ENCODE assay signal across 25 cellular contexts in genomic region chr16:19110537-19111391, GRCh38. TPM values are rescaled to one million over a fixed set of nuclear protein-coding genes. Genes with fewer than 3 reads are reported as not detected.
DNase-seq lines count a peak whose midpoint lies in the region; ATAC-seq, FAIRE-seq and TF ChIP-seq lines count a peak whose summit lies in the region.
"Had no signal": no experiment of that assay in that cellular context is flagged by ENCODE, and none has a peak within 500 bp of the region (broad histone marks: within the 10 kb centered on the region; RNA-seq: fewer than 3 reads in every experiment).

No MANE protein-coding gene starts in this region.

- TF ChIP-seq RAD21 in A549 (conservative IDR thresholded peaks at IDR 0.05 in 1 of 2, IDR thresholded peaks at IDR 0.05 in 1 of 2): no peak

- H3K27me3 Mint-ChIP-seq in chondrocyte (ENCODE audit: low read depth): no peaks in the 10 kb centered on the region
- peaks cover 17% of the 10 kb centered on the region for H3K27me3 Mint-ChIP-seq in activated naive CD8-positive, alpha-beta T cell treated with anti-CD3 and anti-CD28 coated beads, Interleukin-2, amount 50 U/mL, for 24 hours

- H3K4me2 ChIP-seq in A549 (peak overlapping the region; percentile 52), PC-3 (ENCODE audit: low read length) (no peak overlapping the region)

- BruUV-seq in PC-3 (replicated peaks; lab: Mats Ljungman, UMichigan): no TSS peak

- H3K4me3 ChIP-seq in A549: no peak overlapping the region
- H3K4me3 ChIP-seq in PC-3 (ENCODE audit: low read length): no peak overlapping the region
- H3K4me3 ChIP-seq in mucosa of stomach (ENCODE audit: low read length): no peak overlapping the region

- CTCF ChIA-PET in A549 (lab: Yijun Ruan, JAX): interaction anchor here (1.2 to 12.5 kb wide), 2 partner anchors 14 to 24 kb away, joined by 4 to 114 read pairs; no protein-coding TSS in a partner anchor
- CTCF ChIA-PET in PC-3 (lab: Charles Lee): no interaction called here

- no peak for TF ChIP-seq CTCF in A549 (IDR thresholded peaks at IDR 0.05)
- TF ChIP-seq CTCF in PC-3 (conservative IDR thresholded peaks at IDR 0.05; ENCODE audit: low read depth, low read length): no peak
- TF ChIP-seq CTCF in chondrocyte (IDR thresholded peaks at IDR 0.05): no peak

- TF ChIP-seq POLR2A in A549 (IDR thresholded peaks at IDR 0.05; ENCODE audit: low read length): no peak

- no peaks in the 10 kb centered on the region for H3K9me3 Mint-ChIP-seq in chondrocyte (ENCODE audit: low read depth)
- no peaks in the 10 kb centered on the region for H3K9me3 Mint-ChIP-seq in activated naive CD8-positive, alpha-beta T cell treated with anti-CD3 and anti-CD28 coated beads, Interleukin-2, amount 50 U/mL, for 24 hours
- H3K9me3 Mint-ChIP-seq: CD8-positive, alpha-beta memory T cell had no signal

- H4K20me1 ChIP-seq in PC-3 (ENCODE audit: low read length): peaks cover 10% of the 10 kb centered on the region; the same call in 1 of the 2 replicates

- no peaks in the 10 kb centered on the region for H3K9me2 ChIP-seq in PC-3 (replicated peaks; ENCODE audit: low read length)

- H2AFZ ChIP-seq in PC-3 (ENCODE audit: low read length): no peak overlapping the region

- no peak for TF ChIP-seq EP300 in A549 (IDR thresholded peaks at IDR 0.05)

- no peaks in the 10 kb centered on the region for H3F3A ChIP-seq in PC-3 (ENCODE audit: low read length, unreplicated experiment)

- DNase-seq in A549 (ENCODE audit: low read depth in 1 of 2, low spot score in 1 of 2): peak in 1 of 2 experiments; percentile 38
- DNase-seq in PC-3: no peak
- no peak for DNase-seq in chondrocyte (ENCODE audit: low spot score)
- DNase-seq in inferior parietal cortex (ENCODE audit: extremely low spot score): no peak
- DNase-seq in NCI-H2081 treated with DMSO at 0.1 percent for 48 hours (lab: John Stamatoyannopoulos, UW): no peak
- DNase-seq in urothelium cell line (ENCODE audit: low spot score): no peak
- DNase-seq in activated naive CD8-positive, alpha-beta T cell treated with anti-CD3 and anti-CD28 coated beads, Interleukin-2, amount 50 U/mL, for 24 hours: no peak
- DNase-seq: 8988T; AML-193; C1 segment of cervical spinal cord; CD8-positive, alpha-beta memory T cell; DMS53; EL; GF-D8; NCI-H1092 treated with DMSO at 0.1 percent for 48 hours; NCI-H1436 treated with DMSO at 0.1 percent for 48 hours; NCI-H2029; NCI-H2171; NCI-H524 treated with DMSO at 0.1 percent for 48 hours; NCI-H82; Right ventricle myocardium superior had no signal

- peak overlapping the region in 1 of 2 experiments; percentile 61; a peak in 4 of 6 replicates for H3K27ac ChIP-seq in A549
- peak overlapping the region; percentile 32; the same call in 1 of the 2 replicates for H3K27ac ChIP-seq in PC-3 (ENCODE audit: low read length)

- H3K4me1 ChIP-seq in A549: peaks cover 59% of the 10 kb centered on the region
- H3K4me1 ChIP-seq in PC-3 (ENCODE audit: insufficient read depth, low read length): peaks cover 40% of the 10 kb centered on the region
- peaks cover 61% of the 10 kb centered on the region for H3K4me1 ChIP-seq in mucosa of stomach (ENCODE audit: control insufficient read depth, insufficient read depth, low read length)

- WGBS in A549 (ENCODE audit: missing lambda C conversion rate): 66% methylated on average over 5 of the region's 5 CpGs

- FAIRE-seq in A549 (lab: Jason Lieb, UNC): no peak
- no peak for FAIRE-seq in urothelium cell line (lab: Jason Lieb, UNC)
- FAIRE-seq: H1 had no signal

- H3K9me3 ChIP-seq in A549 (no peaks in the 10 kb centered on the region), PC-3 (ENCODE audit: low read length) (no peaks in the 10 kb centered on the region), mucosa of stomach (ENCODE audit: control insufficient read depth, low read length) (no peaks in the 10 kb centered on the region)

- peak overlapping the region; percentile 49 for H3K27ac Mint-ChIP-seq in chondrocyte (ENCODE audit: unreplicated experiment)
- H3K27ac Mint-ChIP-seq in activated naive CD8-positive, alpha-beta T cell treated with anti-CD3 and anti-CD28 coated beads, Interleukin-2, amount 50 U/mL, for 24 hours: no peak overlapping the region

- intact Hi-C loops in PC-3 (cut with micrococcal nuclease): loop anchor here (10.0 kb wide), 1 partner anchor 54 kb away; the partner anchor contains the start of gene SYT17

- no peak overlapping the region for H3K9ac ChIP-seq in PC-3 (ENCODE audit: low read length)
- peak overlapping the region; percentile 6 for H3K9ac ChIP-seq in mucosa of stomach (ENCODE audit: low read length)

- H3K4me3 Mint-ChIP-seq in chondrocyte (ENCODE audit: unreplicated experiment): no peak overlapping the region
- H3K4me3 Mint-ChIP-seq in activated naive CD8-positive, alpha-beta T cell treated with anti-CD3 and anti-CD28 coated beads, Interleukin-2, amount 50 U/mL, for 24 hours: no peak overlapping the region
- H3K4me3 Mint-ChIP-seq: CD8-positive, alpha-beta memory T cell had no signal

- no peaks in the 10 kb centered on the region; the same call in 1 of the 2 replicates for H3K36me3 ChIP-seq in PC-3 (ENCODE audit: low read depth, low read length)
- no peaks in the 10 kb centered on the region for H3K36me3 ChIP-seq in mucosa of stomach (ENCODE audit: control insufficient read depth, insufficient read depth, low read length)

- POLR2A ChIA-PET in A549 (lab: Yijun Ruan, JAX): no interaction called here
- POLR2A ChIA-PET in PC-3 (lab: Charles Lee; ENCODE audit: unreplicated experiment): no interaction called here

- ATAC-seq in A549 (no peak), PC-3 (no peak)
- no peak for ATAC-seq in activated naive CD8-positive, alpha-beta T cell treated with anti-CD3 and anti-CD28 coated beads, Interleukin-2, amount 50 U/mL, for 24 hours
- ATAC-seq: HCT116 had no signal

- H3K27me3 ChIP-seq in PC-3 (ENCODE audit: low read length): no peaks in the 10 kb centered on the region
- no peaks in the 10 kb centered on the region for H3K27me3 ChIP-seq in mucosa of stomach (ENCODE audit: control insufficient read depth, insufficient read depth, low read length)

- peaks cover 20% of the 10 kb centered on the region for H3K79me2 ChIP-seq in PC-3 (ENCODE audit: low read length)

- peaks cover 40% of the 10 kb centered on the region for H3K4me1 Mint-ChIP-seq in chondrocyte (ENCODE audit: low read depth)
- H3K4me1 Mint-ChIP-seq in activated naive CD8-positive, alpha-beta T cell treated with anti-CD3 and anti-CD28 coated beads, Interleukin-2, amount 50 U/mL, for 24 hours: peaks cover 24% of the 10 kb centered on the region

- no peaks in the 10 kb centered on the region for H3K36me3 Mint-ChIP-seq in chondrocyte (ENCODE audit: low read depth)
- H3K36me3 Mint-ChIP-seq in activated naive CD8-positive, alpha-beta T cell treated with anti-CD3 and anti-CD28 coated beads, Interleukin-2, amount 50 U/mL, for 24 hours (ENCODE audit: low read depth): no peaks in the 10 kb centered on the region
- H3K36me3 Mint-ChIP-seq: CD8-positive, alpha-beta memory T cell had no signal

TF ChIP-seq in A549, 52 proteins besides CTCF, POLR2A, EP300 and RAD21:
- TF ChIP-seq CHD4 (IDR thresholded peaks at IDR 0.05; ENCODE audit: borderline replicate concordance): no peak
- TF ChIP-seq CBX2 (IDR thresholded peaks at IDR 0.05; ENCODE audit: borderline replicate concordance, low read depth): no peak
- TF ChIP-seq GATA3 (IDR thresholded peaks at IDR 0.05; ENCODE audit: borderline replicate concordance): peak; percentile 43; the same call in 1 of the 2 replicates
- TF ChIP-seq HDAC2 (IDR thresholded peaks at IDR 0.05): no peak

RNA-seq across cellular contexts. Expression of gene ITPRIPL2, which starts 3.0 kb away (rescaled TPM):
- polyA plus RNA-seq in A549 (2011; rRNA removed) (17.5 and 18.3 TPM in 2 replicates), A549 (2017; fragmentation: RNase III; extraction: RNeasy Plus Mini Kit Qiagen cat#74134 plus additional on column Dnase treatment) (14.7 to 16.3 TPM (median 15.5 TPM) in 3 replicates)
- 7.2 and 13.0 TPM in 2 replicates for polyA plus RNA-seq in A549 (2012; cell fraction: cytosol; rRNA removed)
- 13.5 and 18.8 TPM in 2 replicates for polyA plus RNA-seq in A549 (2012; cell fraction: nucleus; rRNA removed)
- 16.8 and 17.3 TPM in 2 replicates for polyA minus RNA-seq in A549 (2011; rRNA and poly(A)+ RNA removed)
- total RNA-seq in PC-3 (2014; rRNA removed) (21.6 and 31.5 TPM in 2 replicates), chondrocyte (64.1 to 65.3 TPM (median 65.0 TPM) in 3 replicates)
- total RNA-seq: OCI-LY7 had no signal

RNA-seq across cellular contexts. Expression of gene COQ7, which starts 43.4 kb away (rescaled TPM):
- polyA plus RNA-seq in A549 (2011; rRNA removed) (17.9 and 23.8 TPM in 2 replicates), A549 (2017; fragmentation: RNase III; extraction: RNeasy Plus Mini Kit Qiagen cat#74134 plus additional on column Dnase treatment) (15.9 to 18.5 TPM (median 16.3 TPM) in 3 replicates)
- polyA plus RNA-seq in A549 (2012; cell fraction: cytosol; rRNA removed): 19.4 and 23.1 TPM in 2 replicates
- 10.5 and 14.7 TPM in 2 replicates for polyA plus RNA-seq in A549 (2012; cell fraction: nucleus; rRNA removed)
- polyA minus RNA-seq in A549 (2011; rRNA and poly(A)+ RNA removed): 16.9 and 20.4 TPM in 2 replicates
- total RNA-seq in PC-3 (2014; rRNA removed) (12.2 and 25.0 TPM in 2 replicates), chondrocyte (19.2 to 20.7 TPM (median 20.6 TPM) in 3 replicates)

RNA-seq across cellular contexts. Expression of gene SYT17, which starts 57.3 kb away (rescaled TPM):
- 18.7 and 28.1 TPM in 2 replicates for polyA plus RNA-seq in A549 (2011; rRNA removed)
- 30.4 and 32.1 TPM in 2 replicates for polyA plus RNA-seq in A549 (2012; cell fraction: cytosol; rRNA removed)
- 43.8 and 51.1 TPM in 2 replicates for polyA plus RNA-seq in A549 (2012; cell fraction: nucleus; rRNA removed)
- polyA plus RNA-seq in A549 (2017; fragmentation: RNase III; extraction: RNeasy Plus Mini Kit Qiagen cat#74134 plus additional on column Dnase treatment): 8.3 to 10.7 TPM (median 9.8 TPM) in 3 replicates
- polyA minus RNA-seq in A549 (2011; rRNA and poly(A)+ RNA removed): 42.4 and 65.7 TPM in 2 replicates
- 10.8 and 11.8 TPM in 2 replicates for total RNA-seq in PC-3 (2014; rRNA removed)
- total RNA-seq in chondrocyte: 0.46 to 0.97 TPM (median 0.60 TPM) in 3 replicates
- total RNA-seq: CD8-positive, alpha-beta memory T cell had no signal
- polyA plus RNA-seq: CD8-positive, alpha-beta memory T cell had no signal
